Comparison of ENCODE assay signal across 24 cellular contexts in genomic region chr6:139395891-139396299, GRCh38. TPM values are rescaled to one million over a fixed set of nuclear protein-coding genes. Genes with fewer than 3 reads are reported as not detected.
DNase-seq lines count a peak whose midpoint lies in the region; ATAC-seq and TF ChIP-seq lines count a peak whose summit lies in the region.
"Had no signal": no experiment of that assay in that cellular context is flagged by ENCODE, and none has a peak within 500 bp of the region (broad histone marks: within the 10 kb centered on the region; RNA-seq: fewer than 3 reads in every experiment).

No MANE protein-coding gene starts in this region.

- H3K4me1 ChIP-seq in HUES48 (ENCODE audit: control insufficient read depth, insufficient read depth, low read length), result peaks cover 9% of the 10 kb centered on the region
- H3K4me1 ChIP-seq in NT2/D1 (ENCODE audit: insufficient read depth, insufficient read length), result no peaks in the 10 kb centered on the region
- no peaks in the 10 kb centered on the region for H3K4me1 ChIP-seq in trophoblast cell (ENCODE audit: control insufficient read depth in 1 of 2, insufficient read depth in 2 of 2, low read length in 2 of 2)
- no peaks in the 10 kb centered on the region for H3K4me1 ChIP-seq in ovary (ENCODE audit: insufficient read depth)
- H3K4me1 ChIP-seq in colonic mucosa, result peaks cover 7% of the 10 kb centered on the region

- H3K14ac ChIP-seq in trophoblast cell (ENCODE audit: low read length), result no peak overlapping the region

- DNase-seq in NT2/D1 (ENCODE audit: low read depth, low spot score), result peak; percentile 57
- DNase-seq in WTC11 (ENCODE audit: low spot score), result peak; percentile 36
- no peak for DNase-seq in trophoblast cell
- no peak for DNase-seq in ovary
- no peak for DNase-seq in brain microvascular endothelial cell
- DNase-seq in colonic mucosa, result no peak
- DNase-seq in activated T-helper 2 cell treated with anti-CD3 and anti-CD28 coated beads, Interferon-gamma antibody, Interleukin-2, Interleukin-4, amounts not matched to agents 10 μg/mL and 5 μg/mL and 100 μg/mL, durations not matched to agents 14 hours and 24 hours and 36 hours (ENCODE audit: low spot score), result no peak
- DNase-seq: activated B cell treated with CpG ODN at 0.5 μM for 24 hours; activated CD4-positive, alpha-beta memory T cell treated with anti-CD3 and anti-CD28 coated beads for 36 hours; activated gamma-delta T cell; CD4-positive, alpha-beta memory T cell; GF-D8; MG63; nucleus accumbens; PC-9; SIG-M5; stimulated activated CD4-positive, alpha-beta T cell treated with anti-CD3 and anti-CD28 coated beads, Interleukin-12 subunit alpha, Interleukin-12 subunit beta, amount 100 ng/mL, for 4 hours; stimulated activated CD4-positive, alpha-beta T cell treated with anti-CD3 and anti-CD28 coated beads, Interleukin-4, amount 100 ng/mL, for 4 hours; stomach; T-helper 1 cell; transverse colon had no signal

- H3K79me1 ChIP-seq in trophoblast cell (ENCODE audit: low read length), result peaks cover 2% of the 10 kb centered on the region

- H3K27ac Mint-ChIP-seq in WTC11, result no peak overlapping the region
- no peak overlapping the region for H3K27ac Mint-ChIP-seq in activated T-helper 2 cell treated with anti-CD3 and anti-CD28 coated beads, Interferon-gamma antibody, Interleukin-2, Interleukin-4, amounts not matched to agents 10 μg/mL and 5 μg/mL and 100 μg/mL, durations not matched to agents 14 hours and 24 hours and 36 hours
- H3K27ac Mint-ChIP-seq: activated B cell treated with CpG ODN at 0.5 μM for 24 hours; activated CD4-positive, alpha-beta memory T cell treated with anti-CD3 and anti-CD28 coated beads for 36 hours; CD4-positive, alpha-beta memory T cell; IgD-negative memory B cell had no signal

- CTCF ChIA-PET in WTC11 (lab: Charles Lee), result interaction anchor here (1.1 to 1.4 kb wide), 3 partner anchors 21 to 176 kb away, joined by 3 read pairs; partner anchors contain the start of gene CITED2

- H3K9me3 Mint-ChIP-seq in WTC11, result no peaks in the 10 kb centered on the region
- no peaks in the 10 kb centered on the region for H3K9me3 Mint-ChIP-seq in activated T-helper 2 cell treated with anti-CD3 and anti-CD28 coated beads, Interferon-gamma antibody, Interleukin-2, Interleukin-4, amounts not matched to agents 10 μg/mL and 5 μg/mL and 100 μg/mL, durations not matched to agents 14 hours and 24 hours and 36 hours
- H3K9me3 Mint-ChIP-seq: activated B cell treated with CpG ODN at 0.5 μM for 24 hours; activated CD4-positive, alpha-beta memory T cell treated with anti-CD3 and anti-CD28 coated beads for 36 hours; CD4-positive, alpha-beta memory T cell; IgD-negative memory B cell had no signal

- H3K4me3 ChIP-seq in HUES48 (ENCODE audit: low read depth, low read length) (no peak overlapping the region), NT2/D1 (ENCODE audit: insufficient read length, low read depth) (no peak overlapping the region), trophoblast cell (ENCODE audit: low read depth, low read length) (no peak overlapping the region), ovary (no peak overlapping the region), brain microvascular endothelial cell (ENCODE audit: low read depth, low read length) (no peak overlapping the region), colonic mucosa (no peak overlapping the region)
- H3K4me3 ChIP-seq: MG63, PC-9, stomach, transverse colon had no signal

- H4K12ac ChIP-seq in trophoblast cell (ENCODE audit: low read depth, low read length), result no peak overlapping the region

- TF ChIP-seq POLR2A in ovary (IDR thresholded peaks at IDR 0.05), result no peak

- intact Hi-C loops in ovary (cut with DNase I), result no loop called here
- intact Hi-C loops in colonic mucosa (cut with DNase I), result no loop called here
- intact Hi-C loops in activated T-helper 2 cell treated with anti-CD3 and anti-CD28 coated beads, Interferon-gamma antibody, Interleukin-2, Interleukin-4, amounts not matched to agents 10 μg/mL and 5 μg/mL and 100 μg/mL, durations not matched to agents 14 hours and 24 hours and 36 hours (cut with micrococcal nuclease), result no loop called here

- TF ChIP-seq CTCF in WTC11 (IDR thresholded peaks at IDR 0.05) (no peak), ovary (IDR thresholded peaks at IDR 0.05) (no peak), brain microvascular endothelial cell (IDR thresholded peaks at IDR 0.05; ENCODE audit: low read depth, low read length, missing control alignments) (no peak), colonic mucosa (IDR thresholded peaks at IDR 0.05) (no peak)

- peaks cover 14% of the 10 kb centered on the region for H3K4me1 Mint-ChIP-seq in WTC11
- H3K4me1 Mint-ChIP-seq in activated T-helper 2 cell treated with anti-CD3 and anti-CD28 coated beads, Interferon-gamma antibody, Interleukin-2, Interleukin-4, amounts not matched to agents 10 μg/mL and 5 μg/mL and 100 μg/mL, durations not matched to agents 14 hours and 24 hours and 36 hours (ENCODE audit: low read depth), result no peaks in the 10 kb centered on the region

- peak overlapping the region; percentile 91 for H3K27ac ChIP-seq in HUES48 (ENCODE audit: low read depth, low read length)
- H3K27ac ChIP-seq in trophoblast cell (ENCODE audit: low read depth, low read length), result no peak overlapping the region
- no peak overlapping the region for H3K27ac ChIP-seq in ovary
- H3K27ac ChIP-seq in brain microvascular endothelial cell, result no peak overlapping the region
- H3K27ac ChIP-seq in colonic mucosa, result no peak overlapping the region
- H3K27ac ChIP-seq: PC-9, stomach, transverse colon had no signal

- H4K8ac ChIP-seq in trophoblast cell (ENCODE audit: low read depth, low read length), result no peak overlapping the region

- H3K27me3 ChIP-seq in HUES48 (ENCODE audit: control insufficient read depth, insufficient read depth, low read length) (peaks cover 64% of the 10 kb centered on the region), NT2/D1 (ENCODE audit: insufficient read depth, insufficient read length) (no peaks in the 10 kb centered on the region), trophoblast cell (ENCODE audit: insufficient read depth, low read length) (no peaks in the 10 kb centered on the region), ovary (no peaks in the 10 kb centered on the region), brain microvascular endothelial cell (replicated peaks) (no peaks in the 10 kb centered on the region), colonic mucosa (no peaks in the 10 kb centered on the region)
- H3K27me3 ChIP-seq: MG63, stomach, transverse colon had no signal

- H2BK12ac ChIP-seq in trophoblast cell (ENCODE audit: low read length), result no peak overlapping the region

- no peaks in the 10 kb centered on the region for H3K36me3 Mint-ChIP-seq in WTC11
- H3K36me3 Mint-ChIP-seq in activated T-helper 2 cell treated with anti-CD3 and anti-CD28 coated beads, Interferon-gamma antibody, Interleukin-2, Interleukin-4, amounts not matched to agents 10 μg/mL and 5 μg/mL and 100 μg/mL, durations not matched to agents 14 hours and 24 hours and 36 hours (ENCODE audit: low read depth), result no peaks in the 10 kb centered on the region
- H3K36me3 Mint-ChIP-seq: activated CD4-positive, alpha-beta memory T cell treated with anti-CD3 and anti-CD28 coated beads for 36 hours; brain; CD4-positive, alpha-beta memory T cell had no signal

- no peak overlapping the region for H4K91ac ChIP-seq in trophoblast cell (ENCODE audit: low read depth, low read length)

- H3K9ac ChIP-seq in HUES48 (ENCODE audit: low read depth, low read length) (no peak overlapping the region), NT2/D1 (ENCODE audit: insufficient read length, low read depth) (no peak overlapping the region), trophoblast cell (ENCODE audit: low read length) (no peak overlapping the region), colonic mucosa (ENCODE audit: low read depth in 2 of 2, low read length in 2 of 2) (no peak overlapping the region)

- no peaks in the 10 kb centered on the region for H3K36me3 ChIP-seq in HUES48 (ENCODE audit: control insufficient read depth, insufficient read depth, low read length)
- no peaks in the 10 kb centered on the region for H3K36me3 ChIP-seq in NT2/D1 (ENCODE audit: insufficient read depth, insufficient read length, low read length)
- no peaks in the 10 kb centered on the region for H3K36me3 ChIP-seq in trophoblast cell (ENCODE audit: control insufficient read depth in 1 of 2, insufficient read depth in 2 of 2, low read length in 2 of 2)
- no peaks in the 10 kb centered on the region for H3K36me3 ChIP-seq in ovary
- H3K36me3 ChIP-seq in brain microvascular endothelial cell (replicated peaks), result no peaks in the 10 kb centered on the region
- H3K36me3 ChIP-seq in colonic mucosa, result no peaks in the 10 kb centered on the region
- H3K36me3 ChIP-seq: MG63, stomach, transverse colon had no signal

- POLR2A ChIA-PET in WTC11 (lab: Charles Lee), result interaction anchor here (1.6 kb wide), 1 partner anchor 21 kb away, joined by 11 read pairs; the partner anchor contains the start of gene CITED2

- H3K4me3 Mint-ChIP-seq in WTC11, result peak overlapping the region; percentile 26; the same call in 1 of the 2 replicates
- H3K4me3 Mint-ChIP-seq in activated T-helper 2 cell treated with anti-CD3 and anti-CD28 coated beads, Interferon-gamma antibody, Interleukin-2, Interleukin-4, amounts not matched to agents 10 μg/mL and 5 μg/mL and 100 μg/mL, durations not matched to agents 14 hours and 24 hours and 36 hours (ENCODE audit: low read depth), result no peak overlapping the region
- H3K4me3 Mint-ChIP-seq: activated B cell treated with CpG ODN at 0.5 μM for 24 hours; activated CD4-positive, alpha-beta memory T cell treated with anti-CD3 and anti-CD28 coated beads for 36 hours; brain; CD4-positive, alpha-beta memory T cell; IgD-negative memory B cell had no signal

- no peak overlapping the region for H3K4me2 ChIP-seq in trophoblast cell (ENCODE audit: low read length)
- H3K4me2 ChIP-seq: PC-9 had no signal

- in situ Hi-C loops in brain microvascular endothelial cell (cut with HindIII; ENCODE audit: low pct_ligation_motif_present, low sequenced_read_pairs), result no loop called here

- H2BK120ac ChIP-seq in trophoblast cell (ENCODE audit: insufficient read depth, low read length, poor library complexity), result no peak overlapping the region

- H3K9me3 ChIP-seq in HUES48 (ENCODE audit: control insufficient read depth, insufficient read depth, low read length), result no peaks in the 10 kb centered on the region
- H3K9me3 ChIP-seq in NT2/D1 (ENCODE audit: insufficient read depth, low read length), result no peaks in the 10 kb centered on the region
- no peaks in the 10 kb centered on the region for H3K9me3 ChIP-seq in trophoblast cell (ENCODE audit: insufficient read depth, low read depth, low read length)
- H3K9me3 ChIP-seq in ovary, result no peaks in the 10 kb centered on the region
- no peaks in the 10 kb centered on the region for H3K9me3 ChIP-seq in colonic mucosa
- H3K9me3 ChIP-seq: MG63, stomach, transverse colon had no signal

- no peak overlapping the region for H2AK5ac ChIP-seq in trophoblast cell (ENCODE audit: low read length)

- peak overlapping the region; percentile 45 for H2AFZ ChIP-seq in trophoblast cell (ENCODE audit: insufficient read depth, low read length, poor library complexity)
- H2AFZ ChIP-seq: PC-9 had no signal

- H3K27me3 Mint-ChIP-seq in WTC11 (ENCODE audit: low read depth), result peaks cover 83% of the 10 kb centered on the region
- peaks cover 11% of the 10 kb centered on the region for H3K27me3 Mint-ChIP-seq in activated T-helper 2 cell treated with anti-CD3 and anti-CD28 coated beads, Interferon-gamma antibody, Interleukin-2, Interleukin-4, amounts not matched to agents 10 μg/mL and 5 μg/mL and 100 μg/mL, durations not matched to agents 14 hours and 24 hours and 36 hours (ENCODE audit: low read depth)
- H3K27me3 Mint-ChIP-seq: activated B cell treated with CpG ODN at 0.5 μM for 24 hours; activated CD4-positive, alpha-beta memory T cell treated with anti-CD3 and anti-CD28 coated beads for 36 hours; IgD-negative memory B cell had no signal

- no CpG with 5 or more reads among the region's 9 CpGs for WGBS in trophoblast cell (ENCODE audit: extremely low coverage, insufficient coverage, insufficient read length)
- 75 to 83% (median 81%) methylated on average over 9 of the region's 9 CpGs for WGBS in ovary, 3 donors

- peak; percentile 91 for ATAC-seq in WTC11

- H2BK5ac ChIP-seq in trophoblast cell (ENCODE audit: low read depth, low read length, poor library complexity), result no peak overlapping the region

- no peaks in the 10 kb centered on the region for H3K79me2 ChIP-seq in trophoblast cell (ENCODE audit: control insufficient read depth, insufficient read depth, low read length, poor library complexity)

- H3K23ac ChIP-seq in trophoblast cell (ENCODE audit: low read length), result no peak overlapping the region

- H3K18ac ChIP-seq in trophoblast cell (ENCODE audit: low read length), result no peak overlapping the region

- H3K4ac ChIP-seq in trophoblast cell (ENCODE audit: low read depth, low read length), result no peak overlapping the region

- TF ChIP-seq EP300 in ovary (IDR thresholded peaks at IDR 0.05), result no peak

RNA-seq across cellular contexts. Expression of gene CITED2, which starts 21.4 kb away (rescaled TPM):
- total RNA-seq in WTC11 (2021), result 63.4 to 82.3 TPM (median 81.8 TPM) in 3 replicates
- polyA plus RNA-seq in trophoblast cell (2013), result 250 and 268 TPM in 2 replicates
- 100 to 1,000 TPM; 164 to 350 (median 215) TPM for total RNA-seq in ovary
- polyA plus RNA-seq in ovary, result 100 to 1,000 TPM; 304 to 329 TPM
- 100 to 1,000 TPM; 113 to 119 TPM for total RNA-seq in colonic mucosa
- total RNA-seq in activated T-helper 2 cell treated with anti-CD3 and anti-CD28 coated beads, Interferon-gamma antibody, Interleukin-2, Interleukin-4, amounts not matched to agents 10 μg/mL and 5 μg/mL and 100 μg/mL, durations not matched to agents 14 hours and 24 hours and 36 hours, result 36.0 and 43.6 TPM in 2 replicates

Comparison
In these comparisons a context has a peak if more than half of its experiments do, and no peak if none do; other contexts are left out.
1. DNase-seq: peak in NT2/D1 (single experiment) and WTC11 (single experiment); none in trophoblast cell (0 of 2), ovary (0 of 5), brain microvascular endothelial cell (single experiment), colonic mucosa (single experiment) and activated T-helper 2 cell treated with anti-CD3 and anti-CD28 coated beads, Interferon-gamma antibody, Interleukin-2, Interleukin-4, amounts not matched to agents 10 μg/mL and 5 μg/mL and 100 μg/mL, durations not matched to agents 14 hours and 24 hours and 36 hours (single experiment).